ENCODE assay signal across 1 cellular context in the genomic region with DNA sequence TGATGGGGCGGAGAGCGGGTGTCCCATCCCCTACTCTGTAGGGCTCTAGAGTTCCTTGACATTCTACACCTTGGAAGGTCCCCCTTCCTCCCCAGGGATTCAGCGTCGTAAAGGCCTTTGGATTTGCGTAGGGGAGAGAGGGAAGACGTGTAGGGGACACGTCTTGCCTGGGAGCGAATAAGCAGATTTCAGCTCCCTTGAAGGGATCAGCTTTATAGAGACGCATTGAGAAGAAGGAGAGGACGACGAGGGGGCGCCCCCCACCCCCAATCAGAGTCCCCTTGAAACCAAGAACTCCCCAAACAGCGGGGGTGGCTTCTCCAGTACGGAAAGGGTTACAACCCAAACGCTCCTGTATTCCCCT.
TF ChIP-seq lines count a peak whose summit lies in the region.

No MANE protein-coding gene starts in this region.

TF ChIP-seq in GM23338, 12 proteins besides CTCF, POLR2A, EP300 and RAD21 (continued from another document):
- TF ChIP-seq, protein P1, sequence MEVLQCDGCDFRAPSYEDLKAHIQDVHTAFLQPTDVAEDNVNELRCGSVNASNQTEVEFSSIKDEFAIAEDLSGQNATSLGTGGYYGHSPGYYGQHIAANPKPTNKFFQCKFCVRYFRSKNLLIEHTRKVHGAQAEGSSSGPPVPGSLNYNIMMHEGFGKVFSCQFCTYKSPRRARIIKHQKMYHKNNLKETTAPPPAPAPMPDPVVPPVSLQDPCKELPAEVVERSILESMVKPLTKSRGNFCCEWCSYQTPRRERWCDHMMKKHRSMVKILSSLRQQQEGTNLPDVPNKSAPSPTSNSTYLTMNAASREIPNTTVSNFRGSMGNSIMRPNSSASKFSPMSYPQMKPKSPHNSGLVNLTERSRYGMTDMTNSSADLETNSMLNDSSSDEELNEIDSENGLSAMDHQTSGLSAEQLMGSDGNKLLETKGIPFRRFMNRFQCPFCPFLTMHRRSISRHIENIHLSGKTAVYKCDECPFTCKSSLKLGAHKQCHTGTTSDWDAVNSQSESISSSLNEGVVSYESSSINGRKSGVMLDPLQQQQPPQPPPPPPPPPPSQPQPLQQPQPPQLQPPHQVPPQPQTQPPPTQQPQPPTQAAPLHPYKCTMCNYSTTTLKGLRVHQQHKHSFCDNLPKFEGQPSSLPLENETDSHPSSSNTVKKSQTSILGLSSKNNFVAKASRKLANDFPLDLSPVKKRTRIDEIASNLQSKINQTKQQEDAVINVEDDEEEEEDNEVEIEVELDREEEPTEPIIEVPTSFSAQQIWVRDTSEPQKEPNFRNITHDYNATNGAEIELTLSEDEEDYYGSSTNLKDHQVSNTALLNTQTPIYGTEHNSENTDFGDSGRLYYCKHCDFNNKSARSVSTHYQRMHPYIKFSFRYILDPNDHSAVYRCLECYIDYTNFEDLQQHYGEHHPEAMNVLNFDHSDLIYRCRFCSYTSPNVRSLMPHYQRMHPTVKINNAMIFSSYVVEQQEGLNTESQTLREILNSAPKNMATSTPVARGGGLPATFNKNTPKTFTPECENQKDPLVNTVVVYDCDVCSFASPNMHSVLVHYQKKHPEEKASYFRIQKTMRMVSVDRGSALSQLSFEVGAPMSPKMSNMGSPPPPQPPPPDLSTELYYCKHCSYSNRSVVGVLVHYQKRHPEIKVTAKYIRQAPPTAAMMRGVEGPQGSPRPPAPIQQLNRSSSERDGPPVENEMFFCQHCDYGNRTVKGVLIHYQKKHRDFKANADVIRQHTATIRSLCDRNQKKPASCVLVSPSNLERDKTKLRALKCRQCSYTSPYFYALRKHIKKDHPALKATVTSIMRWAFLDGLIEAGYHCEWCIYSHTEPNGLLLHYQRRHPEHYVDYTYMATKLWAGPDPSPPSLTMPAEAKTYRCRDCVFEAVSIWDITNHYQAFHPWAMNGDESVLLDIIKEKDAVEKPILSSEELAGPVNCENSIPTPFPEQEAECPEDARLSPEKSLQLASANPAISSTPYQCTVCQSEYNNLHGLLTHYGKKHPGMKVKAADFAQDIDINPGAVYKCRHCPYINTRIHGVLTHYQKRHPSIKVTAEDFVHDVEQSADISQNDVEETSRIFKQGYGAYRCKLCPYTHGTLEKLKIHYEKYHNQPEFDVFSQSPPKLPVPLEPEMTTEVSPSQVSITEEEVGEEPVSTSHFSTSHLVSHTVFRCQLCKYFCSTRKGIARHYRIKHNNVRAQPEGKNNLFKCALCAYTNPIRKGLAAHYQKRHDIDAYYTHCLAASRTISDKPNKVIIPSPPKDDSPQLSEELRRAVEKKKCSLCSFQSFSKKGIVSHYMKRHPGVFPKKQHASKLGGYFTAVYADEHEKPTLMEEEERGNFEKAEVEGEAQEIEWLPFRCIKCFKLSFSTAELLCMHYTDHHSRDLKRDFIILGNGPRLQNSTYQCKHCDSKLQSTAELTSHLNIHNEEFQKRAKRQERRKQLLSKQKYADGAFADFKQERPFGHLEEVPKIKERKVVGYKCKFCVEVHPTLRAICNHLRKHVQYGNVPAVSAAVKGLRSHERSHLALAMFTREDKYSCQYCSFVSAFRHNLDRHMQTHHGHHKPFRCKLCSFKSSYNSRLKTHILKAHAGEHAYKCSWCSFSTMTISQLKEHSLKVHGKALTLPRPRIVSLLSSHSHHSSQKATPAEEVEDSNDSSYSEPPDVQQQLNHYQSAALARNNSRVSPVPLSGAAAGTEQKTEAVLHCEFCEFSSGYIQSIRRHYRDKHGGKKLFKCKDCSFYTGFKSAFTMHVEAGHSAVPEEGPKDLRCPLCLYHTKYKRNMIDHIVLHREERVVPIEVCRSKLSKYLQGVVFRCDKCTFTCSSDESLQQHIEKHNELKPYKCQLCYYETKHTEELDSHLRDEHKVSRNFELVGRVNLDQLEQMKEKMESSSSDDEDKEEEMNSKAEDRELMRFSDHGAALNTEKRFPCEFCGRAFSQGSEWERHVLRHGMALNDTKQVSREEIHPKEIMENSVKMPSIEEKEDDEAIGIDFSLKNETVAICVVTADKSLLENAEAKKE (CRISPR knock-in tag; IDR thresholded peaks at IDR 0.05), result no peak
